In the genomic region with DNA sequence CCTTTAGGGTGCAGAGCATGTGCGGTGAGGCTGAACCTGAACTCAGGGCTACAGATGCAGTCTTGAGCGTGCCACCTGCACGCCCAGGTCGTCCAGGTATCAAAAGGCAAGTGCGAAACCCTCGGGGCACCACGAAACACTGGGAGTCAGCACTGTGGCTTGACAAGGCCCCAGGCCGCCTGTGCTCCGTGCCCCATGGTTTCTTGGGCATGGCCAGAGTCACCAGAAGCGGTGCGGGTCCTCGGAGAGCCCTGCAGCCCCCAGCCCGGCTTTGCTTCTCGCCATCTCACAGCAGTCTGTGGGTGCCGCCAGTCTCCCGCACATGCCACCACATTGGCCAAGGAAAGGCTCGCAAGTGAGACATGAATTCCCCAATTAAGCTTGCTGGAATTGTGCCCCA, we compare ENCODE assay signal across 23 cellular contexts.
"Had no signal": no experiment of that assay in that cellular context is flagged by ENCODE, and none has a peak within 500 bp of the region (broad histone marks: within the 10 kb centered on the region; RNA-seq: fewer than 3 reads in every experiment).

No MANE protein-coding gene starts in this region.

- FAIRE-seq: colon had no signal

- DNase-seq: effector CD8-positive, alpha-beta T cell; endodermal cell; mesendoderm; midbrain; naive thymus-derived CD4-positive, alpha-beta T cell; psoas muscle; right cardiac atrium; stimulated activated CD4-positive, alpha-beta T cell treated with anti-CD3 and anti-CD28 coated beads, Interleukin-15, amount 100 ng/mL, for 24 hours; stimulated activated CD4-positive, alpha-beta T cell treated with anti-CD3 and anti-CD28 coated beads, Interleukin-2, amount 100 ng/mL, for 48 hours; stimulated activated naive CD4-positive, alpha-beta T cell; stimulated activated naive CD8-positive, alpha-beta T cell treated with anti-CD3 and anti-CD28 coated beads, Interleukin-15, amount 100 ng/mL, for 72 hours; transverse colon had no signal

- ATAC-seq: naive thymus-derived CD4-positive, alpha-beta T cell; stimulated activated naive CD8-positive, alpha-beta T cell treated with anti-CD3 and anti-CD28 coated beads, Interleukin-15, amount 100 ng/mL, for 72 hours had no signal

- H3K4me3 ChIP-seq: esophagus muscularis mucosa, gastroesophageal sphincter, heart left ventricle, hepatocyte, left lung, psoas muscle, skin epidermis, suprapubic skin, transverse colon, vagina had no signal

- H3K4me1 ChIP-seq: foreskin keratinocyte, left lung had no signal

- H3K9me3 ChIP-seq: esophagus muscularis mucosa, gastroesophageal sphincter, heart left ventricle, left lung, psoas muscle, suprapubic skin, transverse colon, vagina had no signal

- H3K27me3 ChIP-seq: foreskin keratinocyte, gastroesophageal sphincter, hepatocyte, suprapubic skin, transverse colon, vagina had no signal

- H3K4me2 ChIP-seq: hepatocyte had no signal

- H3K27ac ChIP-seq: epithelial cell of prostate, esophagus muscularis mucosa, foreskin keratinocyte, gastroesophageal sphincter, heart left ventricle, hepatocyte, left lung, psoas muscle, skin epidermis, suprapubic skin, transverse colon, vagina had no signal

- H3K36me3 ChIP-seq: esophagus muscularis mucosa, gastroesophageal sphincter, heart left ventricle, left lung, suprapubic skin, transverse colon, vagina had no signal
